In genomic region chr10:48776005-48776522, GRCh38 we compare ENCODE assay signal across 27 cellular contexts.
"Had no signal": no experiment of that assay in that cellular context is flagged by ENCODE, and none has a peak within 500 bp of the region (broad histone marks: within the 10 kb centered on the region; RNA-seq: fewer than 3 reads in every experiment).

No MANE protein-coding gene starts in this region.

- FAIRE-seq: RCC 7860 had no signal

- ATAC-seq: activated CD4-positive, CD25-positive, alpha-beta regulatory T cell treated with anti-CD3 and anti-CD28 coated beads, Interleukin-2, amount 50 U/mL, for 24 hours; activated T-cell treated with anti-CD3 and anti-CD28 coated beads, Interleukin-2, amount 50 U/mL, for 72 hours; SK-N-SH treated with all-trans-retinoic acid at 6 μM for 48 hours had no signal

- DNase-seq: activated CD4-positive, alpha-beta T cell treated with anti-CD3 and anti-CD28 coated beads for 4 hours; activated CD4-positive, alpha-beta T cell treated with anti-CD3 and anti-CD28 coated beads, Interleukin-2, amount 50 U/mL, for 4 hours; activated CD8-positive, alpha-beta memory T cell treated with anti-CD3 and anti-CD28 coated beads for 24 hours; activated gamma-delta T cell treated with Interleukin-2 at 50 U/mL for 16 hours; activated naive CD4-positive, alpha-beta T cell treated with anti-CD3 and anti-CD28 coated beads, Interleukin-2, amount 10 ng/mL, durations not matched to agents 7 days and 5 days; activated naive CD8-positive, alpha-beta T cell treated with anti-CD3 and anti-CD28 coated beads, Interleukin-2, amount 10 ng/mL, durations not matched to agents 7 days and 5 days; activated T-cell treated with anti-CD3 and anti-CD28 coated beads, Interleukin-2, amount 50 U/mL, for 72 hours; aorta; central memory CD4-positive, alpha-beta T cell; Karpas-422; MM.1S; NCI-H1105 treated with DMSO at 0.1 percent for 48 hours; NCI-H1436 treated with DMSO at 0.1 percent for 48 hours; NCI-H187; NCI-H2081; NCI-H510A treated with DMSO at 0.1 percent for 48 hours; NCI-H69; NK-92 treated with Interleukin-12 subunit alpha and Interleukin-12 subunit beta, amount 100 ng/mL, for 24 hours; OCI-M1; SHP77 had no signal

- H3K4me3 Mint-ChIP-seq: activated naive CD4-positive, alpha-beta T cell treated with anti-CD3 and anti-CD28 coated beads, Interleukin-2, amount 10 ng/mL, durations not matched to agents 7 days and 5 days; activated naive CD8-positive, alpha-beta T cell treated with anti-CD3 and anti-CD28 coated beads, Interleukin-2, amount 10 ng/mL, durations not matched to agents 7 days and 5 days; activated T-cell treated with anti-CD3 and anti-CD28 coated beads, Interleukin-2, amount 50 U/mL, for 72 hours; T-helper 1 cell treated with Interleukin-12 subunit alpha and Interleukin-12 subunit beta and Interleukin-4 antibody, amounts not matched to agents 30 μg/mL and 1 μg/mL, for 36 hours had no signal

- H3K27me3 ChIP-seq: breast epithelium, SJSA1 had no signal

- H3K4me1 Mint-ChIP-seq: activated naive CD4-positive, alpha-beta T cell treated with anti-CD3 and anti-CD28 coated beads, Interleukin-2, amount 10 ng/mL, durations not matched to agents 7 days and 5 days; activated naive CD8-positive, alpha-beta T cell treated with anti-CD3 and anti-CD28 coated beads, Interleukin-2, amount 10 ng/mL, durations not matched to agents 7 days and 5 days had no signal

- H3K27me3 Mint-ChIP-seq: activated naive CD4-positive, alpha-beta T cell treated with anti-CD3 and anti-CD28 coated beads, Interleukin-2, amount 10 ng/mL, durations not matched to agents 7 days and 5 days; activated naive CD8-positive, alpha-beta T cell treated with anti-CD3 and anti-CD28 coated beads, Interleukin-2, amount 10 ng/mL, durations not matched to agents 7 days and 5 days had no signal

- H3K27ac ChIP-seq: breast epithelium, SJSA1 had no signal

- H3K4me3 ChIP-seq: breast epithelium, SJSA1 had no signal

- H3K4me1 ChIP-seq: breast epithelium, SJSA1 had no signal

- H3K36me3 ChIP-seq: breast epithelium, SJSA1 had no signal

- H3K9me3 Mint-ChIP-seq: activated naive CD4-positive, alpha-beta T cell treated with anti-CD3 and anti-CD28 coated beads, Interleukin-2, amount 10 ng/mL, durations not matched to agents 7 days and 5 days; activated naive CD8-positive, alpha-beta T cell treated with anti-CD3 and anti-CD28 coated beads, Interleukin-2, amount 10 ng/mL, durations not matched to agents 7 days and 5 days; activated T-cell treated with anti-CD3 and anti-CD28 coated beads, Interleukin-2, amount 50 U/mL, for 72 hours; activated T-helper 2 cell treated with anti-CD3 and anti-CD28 coated beads, Interferon-gamma antibody, Interleukin-2, Interleukin-4, amounts not matched to agents 10 μg/mL and 5 μg/mL and 100 μg/mL, durations not matched to agents 14 hours and 24 hours and 36 hours; T-helper 1 cell treated with Interleukin-12 subunit alpha and Interleukin-12 subunit beta and Interleukin-4 antibody, amounts not matched to agents 30 μg/mL and 1 μg/mL, for 36 hours had no signal

- H3K36me3 Mint-ChIP-seq: activated naive CD4-positive, alpha-beta T cell treated with anti-CD3 and anti-CD28 coated beads, Interleukin-2, amount 10 ng/mL, durations not matched to agents 7 days and 5 days; activated naive CD8-positive, alpha-beta T cell treated with anti-CD3 and anti-CD28 coated beads, Interleukin-2, amount 10 ng/mL, durations not matched to agents 7 days and 5 days had no signal

- H3K27ac Mint-ChIP-seq: activated naive CD4-positive, alpha-beta T cell treated with anti-CD3 and anti-CD28 coated beads, Interleukin-2, amount 10 ng/mL, durations not matched to agents 7 days and 5 days; activated naive CD8-positive, alpha-beta T cell treated with anti-CD3 and anti-CD28 coated beads, Interleukin-2, amount 10 ng/mL, durations not matched to agents 7 days and 5 days; activated T-cell treated with anti-CD3 and anti-CD28 coated beads, Interleukin-2, amount 50 U/mL, for 72 hours; activated T-helper 2 cell treated with anti-CD3 and anti-CD28 coated beads, Interferon-gamma antibody, Interleukin-2, Interleukin-4, amounts not matched to agents 10 μg/mL and 5 μg/mL and 100 μg/mL, durations not matched to agents 14 hours and 24 hours and 36 hours; T-helper 1 cell treated with Interleukin-12 subunit alpha and Interleukin-12 subunit beta and Interleukin-4 antibody, amounts not matched to agents 30 μg/mL and 1 μg/mL, for 36 hours had no signal

- H3K9me3 ChIP-seq: breast epithelium, SJSA1 had no signal
